ENCODE assay signal across 10 cellular contexts in the genomic region with DNA sequence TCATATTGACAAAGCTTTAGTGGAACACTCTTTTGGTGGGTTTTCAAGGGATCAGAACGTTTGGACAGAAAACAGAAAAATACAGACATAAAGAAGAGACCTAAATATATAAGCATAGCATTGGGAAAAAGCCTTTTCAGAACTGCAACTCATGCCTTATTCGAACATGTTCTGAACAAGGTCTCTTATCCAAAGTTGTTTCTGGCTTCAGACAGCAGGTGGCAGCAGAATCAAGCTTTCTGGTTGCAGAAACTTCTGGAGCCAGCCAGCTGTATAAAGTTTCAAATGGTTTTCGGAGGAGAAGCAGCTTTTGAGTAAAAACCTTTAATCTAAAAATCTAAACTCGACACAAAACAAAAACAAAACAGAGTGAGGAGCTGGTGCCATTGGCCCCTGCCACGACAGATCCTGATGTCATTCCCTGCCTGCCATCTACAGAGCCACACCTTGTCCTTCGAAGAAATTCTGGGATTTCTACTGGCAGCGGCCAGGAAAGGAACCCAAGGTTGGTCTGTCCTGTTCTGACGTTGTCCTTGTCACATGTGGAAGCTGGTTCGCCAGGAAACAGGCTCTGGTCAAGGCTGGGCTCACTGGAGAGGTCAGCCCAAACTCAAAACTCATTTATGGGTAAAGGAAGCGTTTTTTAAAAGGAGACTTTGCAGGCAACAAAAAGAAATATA. TPM values are rescaled to one million over a fixed set of nuclear protein-coding genes. Genes with fewer than 3 reads are reported as not detected.
DNase-seq lines count a peak whose midpoint lies in the region; ATAC-seq and TF ChIP-seq lines count a peak whose summit lies in the region.
"Not testable (repeated sequence)": the region's sequence is repeated elsewhere in the genome, so short reads cannot be mapped to it uniquely, and the experiment has no call there.
"Had no signal": no experiment of that assay in that cellular context is flagged by ENCODE, and none has a peak within 500 bp of the region (broad histone marks: within the 10 kb centered on the region; RNA-seq: fewer than 3 reads in every experiment).

No MANE protein-coding gene starts in this region.

- H3K9me3 ChIP-seq in Panc1 (ENCODE audit: control insufficient read depth, insufficient read depth, low read depth, low read length); gastroesophageal sphincter; right lobe of liver: not testable (repeated sequence)

- ATAC-seq in GM18520 (IDR thresholded peaks at IDR 0.05; ENCODE audit: unreplicated experiment) = peak; percentile 46
- peak; percentile 78 for ATAC-seq in HG02642 (IDR thresholded peaks at IDR 0.05; ENCODE audit: poor library complexity, unreplicated experiment)
- ATAC-seq in Panc1 = peak; percentile 87
- peak; percentile 63 to 69 for ATAC-seq in activated naive CD4-positive, alpha-beta T cell treated with anti-CD3 and anti-CD28 coated beads, Interleukin-2, amount 50 U/mL, for 72 hours
- peak; percentile 86 for ATAC-seq in gastroesophageal sphincter
- ATAC-seq in right lobe of liver = peak; percentile 95 to 98 (median 97)

- H3K36me3 ChIP-seq in Panc1 (ENCODE audit: control insufficient read depth, insufficient read depth, low read length); gastroesophageal sphincter; right lobe of liver: not testable (repeated sequence)

- 0 to 18% methylated on average over 1 to 4 of the region's 10 CpGs for WGBS in gastroesophageal sphincter (ENCODE audit: low coverage in 1 of 2), 2 donors
- 13% methylated on average over 5 of the region's 10 CpGs for WGBS in right lobe of liver (ENCODE audit: insufficient coverage, low coverage, low lambda C conversion rate, missing lambda C conversion rate)

- H3K4me1 ChIP-seq in Panc1 (ENCODE audit: control insufficient read depth, insufficient read depth, low read length); gastroesophageal sphincter; right lobe of liver: not testable (repeated sequence)

- not testable (repeated sequence) for H3K4me3 ChIP-seq in Panc1 (ENCODE audit: low read depth in 2 of 2, low read length in 2 of 2); gastroesophageal sphincter; right lobe of liver

- intact Hi-C loops in Panc1 (cut with micrococcal nuclease; ENCODE audit: unreplicated experiment); right lobe of liver (cut with DNase I): not testable (repeated sequence)

- not testable (repeated sequence) for DNase-seq in Panc1 (ENCODE audit: low read depth, low spot score); activated naive CD4-positive, alpha-beta T cell treated with anti-CD3 and anti-CD28 coated beads, Interleukin-2, amount 50 U/mL, for 72 hours (ENCODE audit: low spot score in 2 of 2); right lobe of liver; progenitor cell of endocrine pancreas (ENCODE audit: low spot score, unreplicated experiment)

- TF ChIP-seq EP300 in gastroesophageal sphincter (IDR thresholded peaks at IDR 0.05) = not testable (repeated sequence)

- H3K27me3 ChIP-seq in Panc1 (ENCODE audit: control insufficient read depth, insufficient read depth, low read length); gastroesophageal sphincter; right lobe of liver: not testable (repeated sequence)

- TF ChIP-seq POLR2A in gastroesophageal sphincter (IDR thresholded peaks at IDR 0.05); right lobe of liver (IDR thresholded peaks at IDR 0.05): not testable (repeated sequence)

- not testable (repeated sequence) for H3K27ac Mint-ChIP-seq in activated naive CD4-positive, alpha-beta T cell treated with anti-CD3 and anti-CD28 coated beads, Interleukin-2, amount 50 U/mL, for 72 hours; progenitor cell of endocrine pancreas

- POLR2A ChIA-PET in Panc1 (lab: Charles Lee) = not testable (repeated sequence)

- H3K9me3 Mint-ChIP-seq in activated naive CD4-positive, alpha-beta T cell treated with anti-CD3 and anti-CD28 coated beads, Interleukin-2, amount 50 U/mL, for 72 hours; progenitor cell of endocrine pancreas (ENCODE audit: low read depth): not testable (repeated sequence)

- in situ Hi-C loops in Panc1 (cut with HindIII; ENCODE audit: low pct_unique_long_range_greater_than_20kb, low sequenced_read_pairs) = not testable (repeated sequence)

- CTCF ChIA-PET in Panc1 (lab: Charles Lee) = not testable (repeated sequence)

- H3K4me3 Mint-ChIP-seq in progenitor cell of endocrine pancreas (ENCODE audit: low read depth) = not testable (repeated sequence)

- H3K27me3 Mint-ChIP-seq in progenitor cell of endocrine pancreas = not testable (repeated sequence)

- H3K27ac ChIP-seq in Panc1 (ENCODE audit: low read length); gastroesophageal sphincter; right lobe of liver: not testable (repeated sequence)

- H3K36me3 Mint-ChIP-seq in activated naive CD4-positive, alpha-beta T cell treated with anti-CD3 and anti-CD28 coated beads, Interleukin-2, amount 50 U/mL, for 72 hours; progenitor cell of endocrine pancreas (ENCODE audit: insufficient read depth): not testable (repeated sequence)

- TF ChIP-seq CTCF in Panc1 (IDR thresholded peaks at IDR 0.05) = not testable (repeated sequence)
- TF ChIP-seq CTCF in gastroesophageal sphincter (IDR thresholded peaks at IDR 0.05) = peak in 1 of 4 experiments; percentile 44
- TF ChIP-seq CTCF in right lobe of liver (IDR thresholded peaks at IDR 0.05) = peak in 2 of 4 donors; percentile 23 to 34
- peak; percentile 42 for TF ChIP-seq CTCF in progenitor cell of endocrine pancreas (IDR thresholded peaks at IDR 0.05; ENCODE audit: unreplicated experiment)

- BruUV-seq in Panc1 (replicated peaks; lab: Mats Ljungman, UMichigan) = not testable (repeated sequence)

- H3K4me1 Mint-ChIP-seq in progenitor cell of endocrine pancreas (ENCODE audit: low read depth) = not testable (repeated sequence)

RNA-seq across cellular contexts. Expression of a gene that starts 35.1 kb away (rescaled TPM):
- total RNA-seq in Panc1 (2021; ENCODE audit: unreplicated experiment) (29.2 TPM), gastroesophageal sphincter (1 to 10 TPM; 1.1 to 3.1 (median 2.6) TPM), right lobe of liver (1 to 10 TPM in 2 of 6 experiments, under 1 TPM in 3, not detected in 1; 0.57 to 1.4 (median 0.95) TPM), progenitor cell of endocrine pancreas (3.2 and 4.3 TPM in 2 replicates)
- polyA plus RNA-seq in Panc1 (2012; ENCODE audit: insufficient read length) = 23.1 TPM
- 10 to 100 TPM; 34.0 to 51.2 TPM for total RNA-seq in activated naive CD4-positive, alpha-beta T cell treated with anti-CD3 and anti-CD28 coated beads, Interleukin-2, amount 50 U/mL, for 72 hours

RNA-seq across cellular contexts. Expression of a gene that starts 35.9 kb away (rescaled TPM):
- total RNA-seq in Panc1 (2021; ENCODE audit: unreplicated experiment) (75.0 TPM), gastroesophageal sphincter (10 to 100 TPM; 19.1 to 55.8 (median 43.5) TPM), right lobe of liver (10 to 100 TPM in 5 of 6 experiments, 1 to 10 TPM in 1; 9.8 to 20.0 (median 15.3) TPM), progenitor cell of endocrine pancreas (33.9 and 34.5 TPM in 2 replicates)
- polyA plus RNA-seq in Panc1 (2012; ENCODE audit: insufficient read length) = 46.4 TPM
- 10 to 100 TPM; 54.0 to 91.2 TPM for total RNA-seq in activated naive CD4-positive, alpha-beta T cell treated with anti-CD3 and anti-CD28 coated beads, Interleukin-2, amount 50 U/mL, for 72 hours

RNA-seq across cellular contexts. Expression of a gene that starts 50.3 kb away (rescaled TPM):
- total RNA-seq in Panc1 (2021; ENCODE audit: unreplicated experiment) (not detected), gastroesophageal sphincter (not detected), right lobe of liver (not detected), progenitor cell of endocrine pancreas (0.60 TPM in 1 of 2 replicates, not detected in the other)
- not detected for polyA plus RNA-seq in Panc1 (2012; ENCODE audit: insufficient read length)
- not detected for total RNA-seq in activated naive CD4-positive, alpha-beta T cell treated with anti-CD3 and anti-CD28 coated beads, Interleukin-2, amount 50 U/mL, for 72 hours
- total RNA-seq: mesothelial cell of epicardium, osteoblast, temporal lobe had no signal

Comparison
In these comparisons a context has a peak if more than half of its experiments do, and no peak if none do; other contexts are left out.
1. ATAC-seq: peak in every context shown above with its lines; median percentile 97 in right lobe of liver; 87 in Panc1; 86 in gastroesophageal sphincter; 78 in HG02642; 66 in activated naive CD4-positive, alpha-beta T cell treated with anti-CD3 and anti-CD28 coated beads, Interleukin-2, amount 50 U/mL, for 72 hours; 46 in GM18520.